1 cellular context compared by ENCODE assay signal in genomic region chr20:25178563-25179438, GRCh38.
TF ChIP-seq lines count a peak whose summit lies in the region.

No MANE protein-coding gene starts in this region.

TF ChIP-seq in GM23338, 12 proteins besides CTCF, POLR2A, EP300 and RAD21 (continued from another document):
- no peak for TF ChIP-seq ZNF462 (CRISPR knock-in tag; IDR thresholded peaks at IDR 0.05)
- no peak for TF ChIP-seq ZNF114 (CRISPR knock-in tag; IDR thresholded peaks at IDR 0.05)
- TF ChIP-seq, protein P1, sequence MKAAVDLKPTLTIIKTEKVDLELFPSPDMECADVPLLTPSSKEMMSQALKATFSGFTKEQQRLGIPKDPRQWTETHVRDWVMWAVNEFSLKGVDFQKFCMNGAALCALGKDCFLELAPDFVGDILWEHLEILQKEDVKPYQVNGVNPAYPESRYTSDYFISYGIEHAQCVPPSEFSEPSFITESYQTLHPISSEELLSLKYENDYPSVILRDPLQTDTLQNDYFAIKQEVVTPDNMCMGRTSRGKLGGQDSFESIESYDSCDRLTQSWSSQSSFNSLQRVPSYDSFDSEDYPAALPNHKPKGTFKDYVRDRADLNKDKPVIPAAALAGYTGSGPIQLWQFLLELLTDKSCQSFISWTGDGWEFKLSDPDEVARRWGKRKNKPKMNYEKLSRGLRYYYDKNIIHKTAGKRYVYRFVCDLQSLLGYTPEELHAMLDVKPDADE (IDR thresholded peaks at IDR 0.05) = no peak
- no peak for TF ChIP-seq EZH2 (IDR thresholded peaks at IDR 0.05; ENCODE audit: low read depth, unreplicated experiment)
